20 cellular contexts compared by ENCODE assay signal in the genomic region with DNA sequence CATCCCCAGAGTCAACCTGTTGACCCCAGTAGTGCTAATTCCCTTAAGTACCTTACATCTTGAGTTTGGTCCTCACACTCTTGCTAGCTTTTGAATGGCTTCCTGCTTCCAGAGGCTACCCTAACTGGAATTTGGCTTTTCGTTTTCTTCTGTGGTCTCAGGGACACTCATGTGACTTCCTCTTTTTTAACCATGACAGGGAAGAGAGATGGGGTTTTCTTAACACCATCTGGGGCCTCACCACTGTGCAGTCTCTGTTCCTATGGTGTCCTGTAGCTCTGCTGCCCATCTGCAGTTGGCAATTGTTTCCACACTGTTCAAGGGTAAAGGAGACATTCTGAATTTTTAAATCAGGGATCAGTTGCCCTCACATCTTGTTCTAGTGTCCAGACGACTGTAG.
DNase-seq lines count a peak whose midpoint lies in the region; ATAC-seq and TF ChIP-seq lines count a peak whose summit lies in the region.
"Had no signal": no experiment of that assay in that cellular context is flagged by ENCODE, and none has a peak within 500 bp of the region (broad histone marks: within the 10 kb centered on the region; RNA-seq: fewer than 3 reads in every experiment).

No MANE protein-coding gene starts in this region.

- WGBS in body of pancreas, 2 donors = 18 to 25% methylated on average over 2 of the region's 2 CpGs

- H3K27ac ChIP-seq in OCI-LY1 (ENCODE audit: low read depth, low read length, poor library complexity, severe bottlenecking) (peak overlapping the region; percentile 50), body of pancreas (no peak overlapping the region)
- H3K27ac ChIP-seq: esophagus squamous epithelium, sigmoid colon had no signal

- peak; percentile 53 for ATAC-seq in GM19372 (IDR thresholded peaks at IDR 0.05; ENCODE audit: low read depth, unreplicated experiment)
- ATAC-seq in HG03175 (IDR thresholded peaks at IDR 0.05; ENCODE audit: unreplicated experiment) = peak; percentile 52
- no peak for ATAC-seq in body of pancreas
- no peak for ATAC-seq in GM21576 (IDR thresholded peaks at IDR 0.05; ENCODE audit: unreplicated experiment)
- ATAC-seq: effector memory CD8-positive, alpha-beta T cell; left cardiac atrium had no signal

- TF ChIP-seq CTCF in GM12865 (IDR thresholded peaks at IDR 0.05; ENCODE audit: insufficient read depth, low read depth, low read length, missing control alignments) (no peak), OCI-LY1 (IDR thresholded peaks at IDR 0.05; ENCODE audit: low read length) (no peak), body of pancreas (IDR thresholded peaks at IDR 0.05) (no peak)

- intact Hi-C loops in body of pancreas (cut with DNase I) = no loop called here

- H3K27me3 ChIP-seq in OCI-LY1 (ENCODE audit: insufficient read depth, low read length) = no peaks in the 10 kb centered on the region
- H3K27me3 ChIP-seq in body of pancreas = no peaks in the 10 kb centered on the region
- H3K27me3 ChIP-seq: esophagus squamous epithelium, MG63, sigmoid colon had no signal

- TF ChIP-seq POLR2A in body of pancreas (IDR thresholded peaks at IDR 0.05) = no peak

- H3F3A ChIP-seq in OCI-LY1 (ENCODE audit: insufficient read depth, low read length) = no peaks in the 10 kb centered on the region

- DNase-seq in GM12865 (ENCODE audit: low read depth) (peak; percentile 33), NCI-H2227 (lab: John Stamatoyannopoulos, UW; ENCODE audit: unreplicated experiment) (no peak), body of pancreas (no peak)
- DNase-seq in activated effector memory CD4-positive, alpha-beta T cell treated with Interleukin-2 at 50 U/mL for 16 hours = no peak
- DNase-seq: activated CD4-positive, CD25-positive, alpha-beta regulatory T cell treated with anti-CD3 and anti-CD28 coated beads, Interleukin-2, amount 50 U/mL, for 72 hours; activated CD8-positive, alpha-beta memory T cell treated with anti-CD3 and anti-CD28 coated beads for 24 hours; activated T-cell treated with anti-CD3 and anti-CD28 coated beads, Interleukin-2, amount 50 U/mL, for 48 hours; CD8-positive, alpha-beta memory T cell; effector memory CD8-positive, alpha-beta T cell; esophagus squamous epithelium; left cardiac atrium; MG63; NCI-H524 treated with DMSO at 0.1 percent for 48 hours; sigmoid colon; stimulated activated naive B cell treated with anti-CD40 and anti-IgM and Interleukin-4, amounts not matched to agents 10 μg/mL and 1 μg/mL and 100 μg/mL, for 72 hours; T-helper 9 cell had no signal

- H3K36me3 ChIP-seq in OCI-LY1 (ENCODE audit: insufficient read depth, low read length) (no peaks in the 10 kb centered on the region; the same call in 1 of the 2 replicates), body of pancreas (replicated peaks in 1 of 2; ENCODE audit: insufficient read depth in 1 of 2, low read depth in 2 of 2) (no peaks in the 10 kb centered on the region)
- H3K36me3 ChIP-seq: esophagus squamous epithelium, MG63, sigmoid colon had no signal

- peaks cover 54% of the 10 kb centered on the region for H3K9me3 ChIP-seq in OCI-LY1 (ENCODE audit: low read length)
- H3K9me3 ChIP-seq in body of pancreas = peaks cover 0 to 7% (median 0%) of the 10 kb centered on the region in 3 donors
- H3K9me3 ChIP-seq: MG63 had no signal

- H2AFZ ChIP-seq in OCI-LY1 (ENCODE audit: low read length) = peak overlapping the region; percentile 6; the same call in 1 of the 2 replicates

- no peak overlapping the region for H3K4me2 ChIP-seq in OCI-LY1 (ENCODE audit: low read length)

- no peak overlapping the region for H3K4me3 ChIP-seq in GM12865 (ENCODE audit: low read depth, low read length)
- no peak overlapping the region for H3K4me3 ChIP-seq in OCI-LY1 (ENCODE audit: low read depth, low read length, poor library complexity, severe bottlenecking)
- H3K4me3 ChIP-seq in body of pancreas = no peak overlapping the region
- H3K4me3 ChIP-seq: esophagus squamous epithelium, MG63, sigmoid colon had no signal

- peaks cover 20% of the 10 kb centered on the region for H3K4me1 ChIP-seq in OCI-LY1 (ENCODE audit: insufficient read depth, low read length, severe bottlenecking)
- no peaks in the 10 kb centered on the region for H3K4me1 ChIP-seq in body of pancreas
- H3K4me1 ChIP-seq: sigmoid colon had no signal

- no peaks in the 10 kb centered on the region for H3K79me2 ChIP-seq in OCI-LY1 (ENCODE audit: insufficient read depth, low read length)

- no peak overlapping the region for H3K9ac ChIP-seq in OCI-LY1 (ENCODE audit: low read length)

- H3K9me2 ChIP-seq in OCI-LY1 (ENCODE audit: low read depth, low read length) = no peaks in the 10 kb centered on the region

- no peaks in the 10 kb centered on the region for H4K20me1 ChIP-seq in OCI-LY1 (ENCODE audit: insufficient read depth, low read length)

Comparison
In these comparisons a context has a peak if more than half of its experiments do, and no peak if none do; other contexts are left out.
1. ATAC-seq: peak in GM19372 (single experiment) and HG03175 (single experiment); none in body of pancreas (single experiment) and GM21576 (single experiment).